Comparison of ENCODE assay signal across 1 cellular context in the genomic region with DNA sequence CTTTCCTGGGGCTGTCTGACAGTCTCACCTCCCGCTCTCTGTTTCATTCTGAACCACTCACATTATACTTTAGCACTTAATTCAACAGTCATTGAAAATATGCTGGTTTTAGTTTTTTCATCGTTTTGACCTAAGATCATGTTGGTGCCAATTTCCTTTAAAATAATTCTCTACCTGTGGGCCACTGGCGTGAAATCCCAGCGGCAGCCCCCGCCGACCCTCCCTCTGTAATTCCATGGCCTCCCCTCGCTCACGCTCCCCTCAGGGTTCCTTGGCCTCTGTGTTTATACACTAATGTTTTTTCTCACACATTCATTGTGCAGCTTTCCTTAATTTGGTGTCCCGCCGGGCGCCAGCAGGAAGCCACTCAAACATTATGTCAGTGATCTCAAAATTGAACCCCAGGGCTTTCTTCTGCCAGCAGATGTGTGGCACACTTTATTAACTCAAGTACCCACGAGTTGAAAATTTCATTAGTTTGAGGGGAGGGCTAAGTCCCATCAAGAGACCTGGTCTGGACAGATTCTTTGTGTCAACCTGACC.
TF ChIP-seq lines count a peak whose summit lies in the region.

No MANE protein-coding gene starts in this region.

TF ChIP-seq in neural cell, 6 proteins besides CTCF, POLR2A, EP300 and RAD21:
- no peak for TF ChIP-seq SMC3 (conservative IDR thresholded peaks at IDR 0.05; ENCODE audit: poor library complexity)
- TF ChIP-seq EZH2 (IDR thresholded peaks at IDR 0.05; ENCODE audit: borderline replicate concordance, insufficient read depth, low read length, poor library complexity, severe bottlenecking), result no peak
- TF ChIP-seq POLR2AphosphoS5 (IDR thresholded peaks at IDR 0.05), result peak; percentile 53
